In genomic region chr3:147614210-147614609, GRCh38 we compare ENCODE assay signal across 26 cellular contexts.
A peak's percentile ranks its signal among the peaks of the same experiment; 100 is the strongest.
DNase-seq lines count a peak whose midpoint lies in the region; ATAC-seq, FAIRE-seq and TF ChIP-seq lines count a peak whose summit lies in the region.
"Had no signal": no experiment of that assay in that cellular context is flagged by ENCODE, and none has a peak within 500 bp of the region (broad histone marks: within the 10 kb centered on the region; RNA-seq: fewer than 3 reads in every experiment).

No MANE protein-coding gene starts in this region.

- H3K36me3 ChIP-seq in GM23248 (ENCODE audit: low read depth) (no peaks in the 10 kb centered on the region), ovary (no peaks in the 10 kb centered on the region)
- H3K36me3 ChIP-seq: gastroesophageal sphincter, uterus had no signal

- peak overlapping the region; percentile 48 for H3K27ac Mint-ChIP-seq in mesothelial cell of epicardium
- H3K27ac Mint-ChIP-seq: naive B cell; stimulated activated effector memory CD8-positive, alpha-beta T cell treated with anti-CD3 and anti-CD28 coated beads, Interleukin-12 subunit alpha, Interleukin-12 subunit beta, amount 100 ng/mL, for 72 hours had no signal

- no peak for TF ChIP-seq POLR2A in GM12891 (IDR thresholded peaks at IDR 0.05; ENCODE audit: low read depth, low read length)
- TF ChIP-seq POLR2A in ovary (IDR thresholded peaks at IDR 0.05), result no peak

- no peaks in the 10 kb centered on the region for H3F3A ChIP-seq in GM23248 (ENCODE audit: insufficient read depth)

- no peak for TF ChIP-seq CTCF in AG10803 (conservative IDR thresholded peaks at IDR 0.05; ENCODE audit: low read length)
- no peak for TF ChIP-seq CTCF in mesothelial cell of epicardium (IDR thresholded peaks at IDR 0.05; ENCODE audit: unreplicated experiment)
- TF ChIP-seq CTCF in ovary (IDR thresholded peaks at IDR 0.05), result no peak

- H3K27ac ChIP-seq in GM23248 (no peak overlapping the region), ovary (no peak overlapping the region)
- H3K27ac ChIP-seq: gastroesophageal sphincter, HL-60, SK-N-MC, uterus had no signal

- no peak for TF ChIP-seq EP300 in ovary (IDR thresholded peaks at IDR 0.05)

- H3K27me3 ChIP-seq in GM23248 (replicated peaks; ENCODE audit: insufficient read depth), result no peaks in the 10 kb centered on the region
- H3K27me3 ChIP-seq in ovary, result no peaks in the 10 kb centered on the region
- H3K27me3 ChIP-seq: gastroesophageal sphincter, uterus had no signal

- intact Hi-C loops in ovary (cut with DNase I), result no loop called here

- no peak for ATAC-seq in GM19397 (IDR thresholded peaks at IDR 0.05; ENCODE audit: unreplicated experiment)
- ATAC-seq: esophagus mucosa; gastroesophageal sphincter; stimulated activated effector memory CD8-positive, alpha-beta T cell treated with anti-CD3 and anti-CD28 coated beads, Interleukin-12 subunit alpha, Interleukin-12 subunit beta, amount 100 ng/mL, for 72 hours had no signal

- DNase-seq in AG10803 (ENCODE audit: low read depth) (peak; percentile 11), GM23248 (no peak), amniotic epithelial cell (ENCODE audit: low read depth) (peak; percentile 2), mesothelial cell of epicardium (ENCODE audit: low spot score in 2 of 2, unreplicated experiment in 2 of 2) (no peak), GM12891 (ENCODE audit: insufficient read length, low spot score) (no peak), ovary (no peak), NCI-H2171 treated with DMSO at 0.1 percent for 48 hours (lab: John Stamatoyannopoulos, UW) (no peak)
- DNase-seq: ACHN; activated CD8-positive, alpha-beta memory T cell treated with anti-CD3 and anti-CD28 coated beads, Interleukin-2, amount 50 U/mL, for 48 hours; activated effector memory CD4-positive, alpha-beta T cell treated with Interleukin-2 at 50 U/mL for 16 hours; DMS 273 treated with DMSO at 0.1 percent for 48 hours; effector CD8-positive, alpha-beta T cell; GDM1; kidney glomerular epithelial cell; naive B cell; NCI-H1436; posterior cingulate gyrus; T-helper 2 cell; uterus had no signal

- no peaks in the 10 kb centered on the region for H4K20me1 ChIP-seq in GM23248 (ENCODE audit: insufficient read depth)

- H2AFZ ChIP-seq in GM23248, result peak overlapping the region; percentile 40

- no peak for FAIRE-seq in GM12891 (lab: Jason Lieb, UNC)

- in situ Hi-C loops in GM23248 (cut with MboI), result loop anchor here (25.0 kb wide), 1 partner anchor 802 kb away; no protein-coding TSS in a partner anchor

- 56 to 63% methylated on average over 3 of the region's 3 CpGs for WGBS in GM23248 (ENCODE audit: low coverage in 1 of 2, low lambda C conversion rate in 2 of 2, missing lambda C conversion rate in 2 of 2), 2 experiments
- WGBS in ovary, 3 donors, result 42 to 47% (median 45%) methylated on average over 3 of the region's 3 CpGs

- no peak overlapping the region for H3K9ac ChIP-seq in GM23248

- H3K4me3 Mint-ChIP-seq in mesothelial cell of epicardium, result no peak overlapping the region
- H3K4me3 Mint-ChIP-seq: central memory CD8-positive, alpha-beta T cell; naive B cell; stimulated activated effector memory CD8-positive, alpha-beta T cell treated with anti-CD3 and anti-CD28 coated beads, Interleukin-12 subunit alpha, Interleukin-12 subunit beta, amount 100 ng/mL, for 72 hours had no signal

- H3K9me3 ChIP-seq in GM23248 (ENCODE audit: low read depth), result no peaks in the 10 kb centered on the region
- no peaks in the 10 kb centered on the region for H3K9me3 ChIP-seq in ovary
- H3K9me3 ChIP-seq: gastroesophageal sphincter, uterus had no signal

- no peak overlapping the region for H3K4me2 ChIP-seq in GM23248 (ENCODE audit: unreplicated experiment)

- H3K9me3 Mint-ChIP-seq in mesothelial cell of epicardium, result no peaks in the 10 kb centered on the region

- peaks cover 5% of the 10 kb centered on the region for H3K27me3 Mint-ChIP-seq in mesothelial cell of epicardium (ENCODE audit: low read depth)
- H3K27me3 Mint-ChIP-seq: central memory CD8-positive, alpha-beta T cell; naive B cell had no signal

- H3K4me1 Mint-ChIP-seq in mesothelial cell of epicardium, result peaks cover 27% of the 10 kb centered on the region
- H3K4me1 Mint-ChIP-seq: central memory CD8-positive, alpha-beta T cell; naive B cell; stimulated activated effector memory CD8-positive, alpha-beta T cell treated with anti-CD3 and anti-CD28 coated beads, Interleukin-12 subunit alpha, Interleukin-12 subunit beta, amount 100 ng/mL, for 72 hours had no signal

- H3K4me1 ChIP-seq in GM23248 (ENCODE audit: insufficient read depth), result no peaks in the 10 kb centered on the region
- no peaks in the 10 kb centered on the region for H3K4me1 ChIP-seq in ovary (ENCODE audit: insufficient read depth)
- H3K4me1 ChIP-seq: gastroesophageal sphincter, uterus had no signal

- H3K9me2 ChIP-seq in GM23248 (ENCODE audit: insufficient read depth), result no peaks in the 10 kb centered on the region

- H3K4me3 ChIP-seq in AG10803 (ENCODE audit: low read length) (no peak overlapping the region), GM23248 (no peak overlapping the region), ovary (no peak overlapping the region)
- H3K4me3 ChIP-seq: gastroesophageal sphincter, SK-N-MC, uterus had no signal

- H3K36me3 Mint-ChIP-seq in mesothelial cell of epicardium, result no peaks in the 10 kb centered on the region
- H3K36me3 Mint-ChIP-seq: naive B cell; stimulated activated effector memory CD8-positive, alpha-beta T cell treated with anti-CD3 and anti-CD28 coated beads, Interleukin-12 subunit alpha, Interleukin-12 subunit beta, amount 100 ng/mL, for 72 hours had no signal

- no peaks in the 10 kb centered on the region for H3K79me2 ChIP-seq in GM23248 (ENCODE audit: insufficient read depth)

TF ChIP-seq in GM12891, 5 proteins besides CTCF, POLR2A, EP300 and RAD21:
- TF ChIP-seq POU2F2 (IDR thresholded peaks at IDR 0.05; ENCODE audit: low read depth, low read length), result no peak
- TF ChIP-seq PAX5 (IDR thresholded peaks at IDR 0.05; ENCODE audit: insufficient read depth, low read length, severe bottlenecking), result no peak

Comparison
In these comparisons a context has a peak if more than half of its experiments do, and no peak if none do; other contexts are left out.
1. DNase-seq: peak in AG10803 (single experiment) and amniotic epithelial cell (single experiment); none in GM23248 (single experiment), mesothelial cell of epicardium (0 of 2), GM12891 (single experiment), ovary (0 of 5) and NCI-H2171 treated with DMSO at 0.1 percent for 48 hours (single experiment).